In the genomic region with DNA sequence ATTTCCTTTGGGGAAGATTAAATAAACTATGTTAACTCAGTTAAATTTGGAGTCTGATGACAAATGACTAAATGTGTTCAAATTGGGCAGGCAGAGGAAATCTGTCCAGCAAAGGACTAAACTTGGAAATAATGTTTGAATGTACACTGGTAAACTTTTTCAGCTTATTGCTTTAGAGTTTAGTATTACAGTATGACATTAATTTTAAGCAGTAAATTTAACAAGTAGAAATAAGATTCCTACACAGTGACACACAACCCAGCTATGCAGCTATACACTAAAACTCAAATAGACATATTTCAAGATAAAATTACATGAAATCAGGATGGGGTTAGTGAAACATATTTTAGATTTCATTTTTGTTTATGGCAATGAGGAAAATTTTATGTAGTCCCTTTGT, we compare ENCODE assay signal across 29 cellular contexts. TPM values are rescaled to one million over a fixed set of nuclear protein-coding genes. Genes with fewer than 3 reads are reported as not detected.
"Had no signal": no experiment of that assay in that cellular context is flagged by ENCODE, and none has a peak within 500 bp of the region (broad histone marks: within the 10 kb centered on the region; RNA-seq: fewer than 3 reads in every experiment).

No MANE protein-coding gene starts in this region.

- H2AFZ ChIP-seq: neural progenitor cell had no signal

- H3K9me3 Mint-ChIP-seq: activated CD4-positive, alpha-beta T cell treated with anti-CD3 and anti-CD28 coated beads, Interleukin-2, amount 10 ng/mL, durations not matched to agents 24 days and 14 days had no signal

- H3K4me3 ChIP-seq: body of pancreas, neural progenitor cell, tibial nerve had no signal

- H3K27me3 Mint-ChIP-seq: activated CD4-positive, alpha-beta memory T cell treated with anti-CD3 and anti-CD28 coated beads for 36 hours; activated CD4-positive, alpha-beta T cell treated with anti-CD3 and anti-CD28 coated beads, Interleukin-2, amount 10 ng/mL, durations not matched to agents 24 days and 14 days; activated T-cell treated with anti-CD3 and anti-CD28 coated beads, Interleukin-2, amount 50 U/mL, for 24 hours; activated T-helper 17 cell treated with anti-CD3 and anti-CD28 coated beads, Interleukin-2, amount 50 U/mL, for 72 hours; effector memory CD8-positive, alpha-beta T cell; naive thymus-derived CD4-positive, alpha-beta T cell had no signal

- H3K4me3 Mint-ChIP-seq: activated CD4-positive, alpha-beta memory T cell treated with anti-CD3 and anti-CD28 coated beads for 36 hours; activated CD4-positive, alpha-beta T cell treated with anti-CD3 and anti-CD28 coated beads, Interleukin-2, amount 10 ng/mL, durations not matched to agents 24 days and 14 days; activated T-cell treated with anti-CD3 and anti-CD28 coated beads, Interleukin-2, amount 50 U/mL, for 24 hours; activated T-helper 17 cell treated with anti-CD3 and anti-CD28 coated beads, Interleukin-2, amount 50 U/mL, for 72 hours; effector memory CD8-positive, alpha-beta T cell; naive thymus-derived CD4-positive, alpha-beta T cell; neural progenitor cell had no signal

- ATAC-seq: activated T-helper 17 cell treated with anti-CD3 and anti-CD28 coated beads, Interleukin-2, amount 50 U/mL, for 72 hours; body of pancreas; effector memory CD8-positive, alpha-beta T cell; naive thymus-derived CD4-positive, alpha-beta T cell; right cardiac atrium had no signal

- H3K36me3 ChIP-seq: neural progenitor cell, tibial nerve had no signal

- H3K27me3 ChIP-seq: body of pancreas, neural progenitor cell, tibial nerve had no signal

- H3K9me3 ChIP-seq: body of pancreas, tibial nerve had no signal

- H3K4me2 ChIP-seq: neural progenitor cell had no signal

- H3K4me1 Mint-ChIP-seq: activated CD4-positive, alpha-beta T cell treated with anti-CD3 and anti-CD28 coated beads, Interleukin-2, amount 10 ng/mL, durations not matched to agents 24 days and 14 days; activated T-helper 17 cell treated with anti-CD3 and anti-CD28 coated beads, Interleukin-2, amount 50 U/mL, for 72 hours; naive thymus-derived CD4-positive, alpha-beta T cell had no signal

- H3K27ac ChIP-seq: body of pancreas, neural progenitor cell, tibial nerve had no signal

- H3K27ac Mint-ChIP-seq: activated CD4-positive, alpha-beta memory T cell treated with anti-CD3 and anti-CD28 coated beads for 36 hours; activated CD4-positive, alpha-beta T cell treated with anti-CD3 and anti-CD28 coated beads, Interleukin-2, amount 10 ng/mL, durations not matched to agents 24 days and 14 days; activated T-cell treated with anti-CD3 and anti-CD28 coated beads, Interleukin-2, amount 50 U/mL, for 24 hours; activated T-helper 17 cell treated with anti-CD3 and anti-CD28 coated beads, Interleukin-2, amount 50 U/mL, for 72 hours; effector memory CD8-positive, alpha-beta T cell; naive thymus-derived CD4-positive, alpha-beta T cell; neural progenitor cell had no signal

- H3K36me3 Mint-ChIP-seq: activated CD4-positive, alpha-beta memory T cell treated with anti-CD3 and anti-CD28 coated beads for 36 hours; naive thymus-derived CD4-positive, alpha-beta T cell had no signal

- DNase-seq: activated CD4-positive, alpha-beta memory T cell treated with anti-CD3 and anti-CD28 coated beads for 36 hours; activated CD4-positive, alpha-beta T cell treated with anti-CD3 and anti-CD28 coated beads, Interleukin-2, amount 10 ng/mL, durations not matched to agents 24 days and 14 days; activated CD4-positive, CD25-positive, alpha-beta regulatory T cell treated with anti-CD3 and anti-CD28 coated beads, Interleukin-2, amount 50 U/mL, for 72 hours; activated CD8-positive, alpha-beta memory T cell treated with anti-CD3 and anti-CD28 coated beads, Interleukin-2, amount 50 U/mL, for 4 hours; activated gamma-delta T cell treated with Interleukin-2 at 50 U/mL for 16 hours; activated naive CD4-positive, alpha-beta T cell treated with anti-CD3 and anti-CD28 coated beads, Interleukin-2, amount 50 U/mL, for 16 hours; activated T-cell treated with anti-CD3 and anti-CD28 coated beads, Interleukin-2, amount 50 U/mL, for 24 hours; body of pancreas; cerebellar nuclear complex; cortex of kidney; effector memory CD8-positive, alpha-beta T cell; erythroblast; head of caudate nucleus; hippocampal formation; midbrain; naive thymus-derived CD4-positive, alpha-beta T cell; occipital lobe; posterior cingulate gyrus; right cardiac atrium; stimulated activated CD4-positive, alpha-beta T cell treated with anti-CD3 and anti-CD28 coated beads, Interleukin-2, amount 100 ng/mL, for 48 hours; stimulated activated naive CD4-positive, alpha-beta T cell treated with Interleukin-2 at 50 U/mL for 16 hours; T-helper 2 cell had no signal

- H3K9ac ChIP-seq: neural progenitor cell had no signal

- H3K4me1 ChIP-seq: body of pancreas, neural progenitor cell, tibial nerve had no signal

RNA-seq across cellular contexts. Expression of a gene that starts 42.6 kb away (rescaled TPM):
- total RNA-seq: activated CD4-positive, alpha-beta memory T cell treated with anti-CD3 and anti-CD28 coated beads for 36 hours; activated CD4-positive, alpha-beta T cell treated with anti-CD3 and anti-CD28 coated beads, Interleukin-2, amount 10 ng/mL, durations not matched to agents 24 days and 14 days; activated CD8-positive, alpha-beta memory T cell treated with anti-CD3 and anti-CD28 coated beads for 36 hours; activated T-helper 17 cell treated with anti-CD3 and anti-CD28 coated beads, Interleukin-2, amount 50 U/mL, for 72 hours; body of pancreas; kidney epithelial cell; lower leg skin; naive thymus-derived CD4-positive, alpha-beta T cell; occipital lobe; right cardiac atrium; ureter had no signal
- polyA plus RNA-seq: naive thymus-derived CD4-positive, alpha-beta T cell; right cardiac atrium had no signal
